In genomic region chr3:113255854-113256615, GRCh38 we compare ENCODE assay signal across 1 cellular context.
TF ChIP-seq lines count a peak whose summit lies in the region.

No MANE protein-coding gene starts in this region.

TF ChIP-seq in GM12878, 131 proteins besides CTCF, POLR2A, EP300 and RAD21 (continued from another document):
- TF ChIP-seq ZBTB4 (CRISPR knock-in tag; IDR thresholded peaks at IDR 0.05) (no peak), MXI1 (IDR thresholded peaks at IDR 0.05; ENCODE audit: low read depth, low read length) (no peak), IKZF1 (conservative IDR thresholded peaks at IDR 0.05) (peak; percentile 35; the same call in 1 of the 2 replicates)
TF ChIP-seq in GM12878: peak in this region for 3.
